8 cellular contexts compared by ENCODE assay signal in genomic region chr1:182446033-182446669, GRCh38. TPM values are rescaled to one million over a fixed set of nuclear protein-coding genes. Genes with fewer than 3 reads are reported as not detected.
A peak's percentile ranks its signal among the peaks of the same experiment; 100 is the strongest.
DNase-seq lines count a peak whose midpoint lies in the region; ATAC-seq and FAIRE-seq lines count a peak whose summit lies in the region.

No MANE protein-coding gene starts in this region.

- H3K4me3 Mint-ChIP-seq in naive B cell, result no peak overlapping the region

- no peaks in the 10 kb centered on the region for H3K27me3 Mint-ChIP-seq in naive B cell

- H3K36me3 Mint-ChIP-seq in naive B cell, result no peaks in the 10 kb centered on the region

- FAIRE-seq in endometrium (lab: Jason Lieb, UNC), result peak; percentile 15

- H3K4me1 Mint-ChIP-seq in naive B cell, result peaks cover 0 to 4% (median 0%) of the 10 kb centered on the region in 3 donors

- H3K9me3 Mint-ChIP-seq in naive B cell, result no peaks in the 10 kb centered on the region

- DNase-seq in DMS79 (lab: John Stamatoyannopoulos, UW) (peak; percentile 12), NCI-H1048 (lab: John Stamatoyannopoulos, UW) (peak; percentile 37), SHP77 treated with DMSO at 0.1 percent for 48 hours (lab: John Stamatoyannopoulos, UW) (peak; percentile 51), naive B cell (peak; percentile 34)

- peak; percentile 67 for ATAC-seq in GM21423 (IDR thresholded peaks at IDR 0.05; ENCODE audit: unreplicated experiment)
- ATAC-seq in naive B cell (ENCODE audit: low read depth in 2 of 2), result peak; percentile 37 to 52
- no peak for ATAC-seq in GM19455 (IDR thresholded peaks at IDR 0.05; ENCODE audit: unreplicated experiment)
- no peak for ATAC-seq in HG03139 (IDR thresholded peaks at IDR 0.05; ENCODE audit: unreplicated experiment)

- H3K27ac Mint-ChIP-seq in naive B cell, result no peak overlapping the region

RNA-seq across cellular contexts. Expression of gene RGSL1, which starts 3.8 kb away (rescaled TPM):
- polyA plus RNA-seq in naive B cell (ENCODE audit: low read depth in 6 of 6), result under 1 TPM in 1 of 6 donors, not detected in 5; 0.13 TPM

RNA-seq across cellular contexts. Expression of gene TEDDM1, which starts 45.7 kb away (rescaled TPM):
- polyA plus RNA-seq in naive B cell (ENCODE audit: low read depth in 6 of 6), result under 1 TPM in 4 of 6 donors, not detected in 2; 0.13 to 0.34 (median 0.23) TPM

RNA-seq across cellular contexts. Expression of gene GLUL, which starts 54.6 kb away (rescaled TPM):
- polyA plus RNA-seq in naive B cell (ENCODE audit: low read depth in 6 of 6), result 10 to 100 TPM; 35.7 to 93.8 (median 65.5) TPM

Comparison
In these comparisons a context has a peak if more than half of its experiments do, and no peak if none do; other contexts are left out.
1. ATAC-seq: peak in GM21423 (single experiment) and naive B cell (2 of 2); none in GM19455 (single experiment) and HG03139 (single experiment).
2. Peak in every context shown above with its lines, with median percentiles within 50 percentile points of each other: DNase-seq.